ENCODE assay signal across 9 cellular contexts in the genomic region with DNA sequence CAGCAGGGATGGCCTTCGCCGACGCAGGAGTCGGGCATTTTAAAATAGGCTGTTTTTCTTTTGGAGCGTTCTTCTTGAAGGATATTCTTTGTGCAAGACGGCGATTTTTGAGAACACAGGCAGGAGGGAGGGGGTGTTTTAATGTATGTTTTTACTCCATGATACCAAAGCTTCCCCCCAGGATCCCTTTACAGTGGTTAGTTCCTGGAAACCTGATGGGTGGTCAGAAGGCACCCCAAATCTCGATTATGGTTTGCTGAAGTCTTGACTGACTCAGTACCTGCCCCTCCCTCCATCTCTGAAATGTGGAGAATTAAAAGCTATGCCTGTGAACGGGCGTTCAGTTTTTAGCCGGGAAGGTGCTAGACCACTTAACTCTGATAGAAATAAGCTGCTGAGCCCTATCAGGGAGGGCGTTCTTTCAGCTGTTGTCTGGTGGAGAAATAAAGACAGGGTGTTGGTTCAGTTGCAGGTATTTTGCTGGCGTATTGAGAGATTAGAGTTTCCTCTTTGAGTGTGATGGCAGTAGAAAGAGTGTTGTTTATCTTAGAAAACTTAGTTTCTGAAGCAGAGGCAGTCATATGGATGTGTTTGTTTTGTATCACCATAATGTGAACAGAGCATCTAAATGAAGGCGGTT. TPM values are rescaled to one million over a fixed set of nuclear protein-coding genes. Genes with fewer than 3 reads are reported as not detected.
DNase-seq lines count a peak whose midpoint lies in the region; FAIRE-seq and TF ChIP-seq lines count a peak whose summit lies in the region.
"Had no signal": no experiment of that assay in that cellular context is flagged by ENCODE, and none has a peak within 500 bp of the region (broad histone marks: within the 10 kb centered on the region; RNA-seq: fewer than 3 reads in every experiment).

No MANE protein-coding gene starts in this region.

- peak overlapping the region; percentile 80 for H3K4me3 Mint-ChIP-seq in activated CD4-positive, alpha-beta memory T cell treated with anti-CD3 and anti-CD28 coated beads, Interleukin-2, amount 10 ng/mL, durations not matched to agents 7 days and 5 days

- TF ChIP-seq CTCF in HFF-Myc (IDR thresholded peaks at IDR 0.05; ENCODE audit: low read depth, low read length, missing control alignments) (no peak), GM10266 (IDR thresholded peaks at IDR 0.05; ENCODE audit: control insufficient read depth, insufficient read depth, low read depth, missing control alignments) (no peak)

- DNase-seq in HFF-Myc (ENCODE audit: extremely low read depth, low read depth) (no peak), glomerular visceral epithelial cell (ENCODE audit: extremely low spot score) (peak; percentile 45), small intestine (peak; percentile 18), NOMO-1 (lab: John Stamatoyannopoulos, UW; ENCODE audit: unreplicated experiment in 2 of 2) (no peak), NCI-H1092 (lab: John Stamatoyannopoulos, UW) (no peak), GM10266 (ENCODE audit: extremely low spot score) (no peak)
- no peak for DNase-seq in activated CD4-positive, alpha-beta memory T cell treated with anti-CD3 and anti-CD28 coated beads, Interleukin-2, amount 10 ng/mL, durations not matched to agents 7 days and 5 days
- no peak for DNase-seq in stimulated activated CD4-positive, alpha-beta T cell treated with anti-CD3 and anti-CD28 coated beads, Interleukin-15, amount 100 ng/mL, for 24 hours
- DNase-seq: NCI-H1930 had no signal

- H3K4me1 Mint-ChIP-seq in activated CD4-positive, alpha-beta memory T cell treated with anti-CD3 and anti-CD28 coated beads, Interleukin-2, amount 10 ng/mL, durations not matched to agents 7 days and 5 days, result peaks cover 26% of the 10 kb centered on the region

- peaks cover 0 to 3% of the 10 kb centered on the region in 2 donors for H3K27me3 ChIP-seq in small intestine (ENCODE audit: control insufficient read depth in 2 of 2, insufficient read depth in 2 of 2, low read length in 2 of 2)

- CTCF ChIA-PET in activated CD4-positive, alpha-beta memory T cell treated with anti-CD3 and anti-CD28 coated beads, Interleukin-2, amount 10 ng/mL, durations not matched to agents 7 days and 5 days (lab: Charles Lee), result interaction anchor here (0.7 to 1.5 kb wide), 3 partner anchors 132 to 425 kb away, joined by 3 to 5 read pairs (median 4); no protein-coding TSS in a partner anchor

- WGBS in small intestine, 3 donors, result 5 to 19% (median 13%) methylated on average over 14 of the region's 14 CpGs

- H3K9me3 ChIP-seq in small intestine (ENCODE audit: control insufficient read depth, low read depth), result no peaks in the 10 kb centered on the region

- H3K36me3 Mint-ChIP-seq in activated CD4-positive, alpha-beta memory T cell treated with anti-CD3 and anti-CD28 coated beads, Interleukin-2, amount 10 ng/mL, durations not matched to agents 7 days and 5 days (ENCODE audit: low read depth), result peaks cover 10% of the 10 kb centered on the region

- peaks cover 0 to 4% of the 10 kb centered on the region in 2 donors for H3K4me1 ChIP-seq in small intestine (ENCODE audit: control insufficient read depth in 2 of 2, insufficient read depth in 1 of 2, low read depth in 1 of 2, low read length in 1 of 2)

- peak overlapping the region in 1 of 2 donors; percentile 94 for H3K27ac ChIP-seq in small intestine (ENCODE audit: low read depth in 1 of 2, low read length in 1 of 2)

- no peaks in the 10 kb centered on the region for H3K9me3 Mint-ChIP-seq in activated CD4-positive, alpha-beta memory T cell treated with anti-CD3 and anti-CD28 coated beads, Interleukin-2, amount 10 ng/mL, durations not matched to agents 7 days and 5 days

- POLR2A ChIA-PET in activated CD4-positive, alpha-beta memory T cell treated with anti-CD3 and anti-CD28 coated beads, Interleukin-2, amount 10 ng/mL, durations not matched to agents 7 days and 5 days (lab: Charles Lee), result no interaction called here

- H3K27ac Mint-ChIP-seq in activated CD4-positive, alpha-beta memory T cell treated with anti-CD3 and anti-CD28 coated beads, Interleukin-2, amount 10 ng/mL, durations not matched to agents 7 days and 5 days, result no peak overlapping the region

- no peak for FAIRE-seq in small intestine (lab: Jason Lieb, UNC)

- H3K36me3 ChIP-seq in small intestine (ENCODE audit: control insufficient read depth in 2 of 2, insufficient read depth in 2 of 2, low read length in 2 of 2), result no peaks in the 10 kb centered on the region

- peaks cover 48% of the 10 kb centered on the region for H3K27me3 Mint-ChIP-seq in activated CD4-positive, alpha-beta memory T cell treated with anti-CD3 and anti-CD28 coated beads, Interleukin-2, amount 10 ng/mL, durations not matched to agents 7 days and 5 days

- H3K4me3 ChIP-seq in HFF-Myc (replicated peaks; ENCODE audit: low read depth, low read length) (peak overlapping the region; percentile 72), small intestine (ENCODE audit: low read depth in 1 of 2, low read length in 2 of 2) (peak overlapping the region; percentile 60 to 94)

RNA-seq across cellular contexts. Expression of gene IGF1R, which starts 3.4 kb away (rescaled TPM):
- total RNA-seq in activated CD4-positive, alpha-beta memory T cell treated with anti-CD3 and anti-CD28 coated beads, Interleukin-2, amount 10 ng/mL, durations not matched to agents 7 days and 5 days, result 1 to 10 TPM; 7.1 to 7.7 TPM
- 1 to 10 TPM in 2 of 3 donors, under 1 TPM in 1; 0.54 to 6.5 (median 1.1) TPM for polyA plus RNA-seq in small intestine

Comparison
In these comparisons a context has a peak if more than half of its experiments do, and no peak if none do; other contexts are left out.
1. DNase-seq: peak in glomerular visceral epithelial cell (single experiment) and small intestine (single experiment); none in HFF-Myc (single experiment), activated CD4-positive, alpha-beta memory T cell treated with anti-CD3 and anti-CD28 coated beads, Interleukin-2, amount 10 ng/mL, durations not matched to agents 7 days and 5 days (single experiment), NOMO-1 (0 of 2), NCI-H1092 (single experiment), stimulated activated CD4-positive, alpha-beta T cell treated with anti-CD3 and anti-CD28 coated beads, Interleukin-15, amount 100 ng/mL, for 24 hours (single experiment) and GM10266 (single experiment).